Comparison of ENCODE assay signal across 2 cellular contexts in the genomic region with DNA sequence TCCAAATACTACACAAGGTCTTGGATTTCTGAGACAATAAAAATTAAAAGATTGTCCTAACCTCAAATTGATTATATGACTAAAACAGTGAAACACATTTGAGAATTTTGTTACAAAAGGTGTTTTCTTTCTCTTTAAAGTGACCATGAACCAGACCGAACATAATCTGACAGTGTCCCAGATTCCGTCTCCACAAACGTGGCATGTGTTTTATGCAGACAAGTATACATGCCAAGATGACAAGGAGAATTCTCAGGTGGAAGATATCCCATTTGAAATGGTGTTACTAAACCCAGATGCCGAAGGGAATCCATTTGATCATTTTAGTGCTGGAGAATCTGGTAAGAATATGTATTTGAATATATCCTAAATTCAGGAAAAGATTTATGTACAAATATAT.
TF ChIP-seq lines count a peak whose summit lies in the region.

No MANE protein-coding gene starts in this region.

TF ChIP-seq in liver, 16 proteins besides CTCF, POLR2A, EP300 and RAD21:
- TF ChIP-seq, protein P1, sequence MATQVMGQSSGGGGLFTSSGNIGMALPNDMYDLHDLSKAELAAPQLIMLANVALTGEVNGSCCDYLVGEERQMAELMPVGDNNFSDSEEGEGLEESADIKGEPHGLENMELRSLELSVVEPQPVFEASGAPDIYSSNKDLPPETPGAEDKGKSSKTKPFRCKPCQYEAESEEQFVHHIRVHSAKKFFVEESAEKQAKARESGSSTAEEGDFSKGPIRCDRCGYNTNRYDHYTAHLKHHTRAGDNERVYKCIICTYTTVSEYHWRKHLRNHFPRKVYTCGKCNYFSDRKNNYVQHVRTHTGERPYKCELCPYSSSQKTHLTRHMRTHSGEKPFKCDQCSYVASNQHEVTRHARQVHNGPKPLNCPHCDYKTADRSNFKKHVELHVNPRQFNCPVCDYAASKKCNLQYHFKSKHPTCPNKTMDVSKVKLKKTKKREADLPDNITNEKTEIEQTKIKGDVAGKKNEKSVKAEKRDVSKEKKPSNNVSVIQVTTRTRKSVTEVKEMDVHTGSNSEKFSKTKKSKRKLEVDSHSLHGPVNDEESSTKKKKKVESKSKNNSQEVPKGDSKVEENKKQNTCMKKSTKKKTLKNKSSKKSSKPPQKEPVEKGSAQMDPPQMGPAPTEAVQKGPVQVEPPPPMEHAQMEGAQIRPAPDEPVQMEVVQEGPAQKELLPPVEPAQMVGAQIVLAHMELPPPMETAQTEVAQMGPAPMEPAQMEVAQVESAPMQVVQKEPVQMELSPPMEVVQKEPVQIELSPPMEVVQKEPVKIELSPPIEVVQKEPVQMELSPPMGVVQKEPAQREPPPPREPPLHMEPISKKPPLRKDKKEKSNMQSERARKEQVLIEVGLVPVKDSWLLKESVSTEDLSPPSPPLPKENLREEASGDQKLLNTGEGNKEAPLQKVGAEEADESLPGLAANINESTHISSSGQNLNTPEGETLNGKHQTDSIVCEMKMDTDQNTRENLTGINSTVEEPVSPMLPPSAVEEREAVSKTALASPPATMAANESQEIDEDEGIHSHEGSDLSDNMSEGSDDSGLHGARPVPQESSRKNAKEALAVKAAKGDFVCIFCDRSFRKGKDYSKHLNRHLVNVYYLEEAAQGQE (IDR thresholded peaks at IDR 0.05), result no peak
- TF ChIP-seq NR2F2 (IDR thresholded peaks at IDR 0.05) (no peak), GABPA (IDR thresholded peaks at IDR 0.05 in 1 of 2, conservative IDR thresholded peaks at IDR 0.05 in 1 of 2) (no peak), TAF1 (conservative IDR thresholded peaks at IDR 0.05) (no peak), FOXA1 (IDR thresholded peaks at IDR 0.05) (no peak), RXRA (IDR thresholded peaks at IDR 0.05) (no peak)
- TF ChIP-seq, protein P2, sequence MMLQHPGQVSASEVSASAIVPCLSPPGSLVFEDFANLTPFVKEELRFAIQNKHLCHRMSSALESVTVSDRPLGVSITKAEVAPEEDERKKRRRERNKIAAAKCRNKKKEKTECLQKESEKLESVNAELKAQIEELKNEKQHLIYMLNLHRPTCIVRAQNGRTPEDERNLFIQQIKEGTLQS (IDR thresholded peaks at IDR 0.05), result no peak

TF ChIP-seq in HepG2, 621 proteins besides CTCF, POLR2A, EP300 and RAD21:
- TF ChIP-seq NR2C2 (CRISPR knock-in tag; IDR thresholded peaks at IDR 0.05; ENCODE audit: borderline replicate concordance), result no peak
- TF ChIP-seq GLI4 (CRISPR knock-in tag; IDR thresholded peaks at IDR 0.05; ENCODE audit: borderline replicate concordance), result no peak
- no peak for TF ChIP-seq SKI (IDR thresholded peaks at IDR 0.05; ENCODE audit: partially characterized antibody)
- TF ChIP-seq, protein P3, sequence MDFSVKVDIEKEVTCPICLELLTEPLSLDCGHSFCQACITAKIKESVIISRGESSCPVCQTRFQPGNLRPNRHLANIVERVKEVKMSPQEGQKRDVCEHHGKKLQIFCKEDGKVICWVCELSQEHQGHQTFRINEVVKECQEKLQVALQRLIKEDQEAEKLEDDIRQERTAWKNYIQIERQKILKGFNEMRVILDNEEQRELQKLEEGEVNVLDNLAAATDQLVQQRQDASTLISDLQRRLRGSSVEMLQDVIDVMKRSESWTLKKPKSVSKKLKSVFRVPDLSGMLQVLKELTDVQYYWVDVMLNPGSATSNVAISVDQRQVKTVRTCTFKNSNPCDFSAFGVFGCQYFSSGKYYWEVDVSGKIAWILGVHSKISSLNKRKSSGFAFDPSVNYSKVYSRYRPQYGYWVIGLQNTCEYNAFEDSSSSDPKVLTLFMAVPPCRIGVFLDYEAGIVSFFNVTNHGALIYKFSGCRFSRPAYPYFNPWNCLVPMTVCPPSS (IDR thresholded peaks at IDR 0.05), result no peak
- TF ChIP-seq, protein P4, sequence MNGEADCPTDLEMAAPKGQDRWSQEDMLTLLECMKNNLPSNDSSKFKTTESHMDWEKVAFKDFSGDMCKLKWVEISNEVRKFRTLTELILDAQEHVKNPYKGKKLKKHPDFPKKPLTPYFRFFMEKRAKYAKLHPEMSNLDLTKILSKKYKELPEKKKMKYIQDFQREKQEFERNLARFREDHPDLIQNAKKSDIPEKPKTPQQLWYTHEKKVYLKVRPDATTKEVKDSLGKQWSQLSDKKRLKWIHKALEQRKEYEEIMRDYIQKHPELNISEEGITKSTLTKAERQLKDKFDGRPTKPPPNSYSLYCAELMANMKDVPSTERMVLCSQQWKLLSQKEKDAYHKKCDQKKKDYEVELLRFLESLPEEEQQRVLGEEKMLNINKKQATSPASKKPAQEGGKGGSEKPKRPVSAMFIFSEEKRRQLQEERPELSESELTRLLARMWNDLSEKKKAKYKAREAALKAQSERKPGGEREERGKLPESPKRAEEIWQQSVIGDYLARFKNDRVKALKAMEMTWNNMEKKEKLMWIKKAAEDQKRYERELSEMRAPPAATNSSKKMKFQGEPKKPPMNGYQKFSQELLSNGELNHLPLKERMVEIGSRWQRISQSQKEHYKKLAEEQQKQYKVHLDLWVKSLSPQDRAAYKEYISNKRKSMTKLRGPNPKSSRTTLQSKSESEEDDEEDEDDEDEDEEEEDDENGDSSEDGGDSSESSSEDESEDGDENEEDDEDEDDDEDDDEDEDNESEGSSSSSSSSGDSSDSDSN (CRISPR knock-in tag; IDR thresholded peaks at IDR 0.05), result no peak
- TF ChIP-seq MXI1 (IDR thresholded peaks at IDR 0.05; ENCODE audit: borderline replicate concordance, low read depth, low read length), result no peak
- no peak for TF ChIP-seq ZSCAN30 (CRISPR knock-in tag; IDR thresholded peaks at IDR 0.05)
